In the genomic region with DNA sequence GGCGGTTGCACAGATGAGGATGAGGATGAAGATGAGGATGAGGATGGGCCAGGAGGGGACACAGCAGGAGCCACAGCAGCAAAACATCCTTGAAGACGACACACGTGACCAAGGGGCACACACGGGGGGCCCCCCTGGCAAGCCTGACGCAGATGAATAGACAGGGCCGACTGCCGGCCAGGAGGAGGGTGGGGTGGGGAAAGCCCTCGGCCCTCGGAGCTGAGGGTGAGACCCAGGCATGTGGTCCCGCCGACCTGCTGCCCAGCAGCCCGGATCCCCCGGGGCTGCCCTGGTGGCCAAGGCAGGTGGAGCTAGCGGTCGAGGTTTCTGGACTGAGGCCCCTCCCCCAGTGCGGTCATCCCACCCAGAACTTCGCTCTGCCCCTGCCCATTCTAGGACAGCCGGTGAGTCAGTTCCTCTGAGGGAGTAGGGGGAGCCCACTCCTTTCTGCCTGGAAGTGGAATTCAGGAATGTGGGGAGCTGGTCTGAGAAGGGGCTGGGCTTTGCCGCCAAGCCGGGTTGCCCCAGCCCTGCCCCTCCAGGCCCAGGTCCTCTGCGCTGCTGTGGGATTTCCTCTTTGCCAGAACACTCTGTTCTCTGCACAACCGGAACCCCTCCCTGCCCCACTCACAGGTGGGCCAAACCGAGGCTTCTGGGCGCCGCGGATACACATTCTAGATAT, we compare ENCODE assay signal across 9 cellular contexts. TPM values are rescaled to one million over a fixed set of nuclear protein-coding genes. Genes with fewer than 3 reads are reported as not detected.
DNase-seq lines count a peak whose midpoint lies in the region; ATAC-seq lines count a peak whose summit lies in the region.
"Had no signal": no experiment of that assay in that cellular context is flagged by ENCODE, and none has a peak within 500 bp of the region (broad histone marks: within the 10 kb centered on the region; RNA-seq: fewer than 3 reads in every experiment).

No MANE protein-coding gene starts in this region.

- DNase-seq in activated T-cell treated with anti-CD3 and anti-CD28 coated beads, Interleukin-2, amount 50 U/mL, for 4 hours = peak; percentile 25
- DNase-seq in germinal center (ENCODE audit: low spot score) (peak; percentile 77), skeletal muscle cell (ENCODE audit: low read depth) (peak; percentile 83), HAP-1 (ENCODE audit: low spot score in 2 of 2) (no peak), posterior cingulate gyrus (no peak)

- no peaks in the 10 kb centered on the region for H3K4me1 ChIP-seq in HAP-1

- H3K9me3 Mint-ChIP-seq in activated T-cell treated with anti-CD3 and anti-CD28 coated beads, Interleukin-2, amount 50 U/mL, for 4 hours = no peaks in the 10 kb centered on the region
- H3K9me3 Mint-ChIP-seq: T-helper 1 cell treated with Interleukin-12 subunit alpha and Interleukin-12 subunit beta and Interleukin-4 antibody, amounts not matched to agents 30 μg/mL and 1 μg/mL, for 36 hours had no signal

- H3K4me3 ChIP-seq in skeletal muscle cell (ENCODE audit: low read depth, low read length) = no peak overlapping the region
- no peak overlapping the region for H3K4me3 ChIP-seq in HAP-1

- no peaks in the 10 kb centered on the region for H3K9me3 ChIP-seq in HAP-1

- H3K36me3 ChIP-seq in HAP-1 (replicated peaks) = no peaks in the 10 kb centered on the region

- ATAC-seq in GM18502 (IDR thresholded peaks at IDR 0.05; ENCODE audit: poor library complexity, unreplicated experiment) (peak; percentile 49), HG03280 (IDR thresholded peaks at IDR 0.05; ENCODE audit: unreplicated experiment) (peak; percentile 43), GM18519 (IDR thresholded peaks at IDR 0.05; ENCODE audit: low FRiP score, unreplicated experiment) (no peak)
- ATAC-seq in activated T-cell treated with anti-CD3 and anti-CD28 coated beads, Interleukin-2, amount 50 U/mL, for 4 hours = peak; percentile 46 to 55

- no peaks in the 10 kb centered on the region for H3K36me3 Mint-ChIP-seq in activated T-cell treated with anti-CD3 and anti-CD28 coated beads, Interleukin-2, amount 50 U/mL, for 4 hours (ENCODE audit: insufficient read depth)

- peak overlapping the region; percentile 19 for H3K4me3 Mint-ChIP-seq in activated T-cell treated with anti-CD3 and anti-CD28 coated beads, Interleukin-2, amount 50 U/mL, for 4 hours
- H3K4me3 Mint-ChIP-seq: T-helper 1 cell treated with Interleukin-12 subunit alpha and Interleukin-12 subunit beta and Interleukin-4 antibody, amounts not matched to agents 30 μg/mL and 1 μg/mL, for 36 hours had no signal

- peaks cover 31% of the 10 kb centered on the region for H3K4me1 Mint-ChIP-seq in activated T-cell treated with anti-CD3 and anti-CD28 coated beads, Interleukin-2, amount 50 U/mL, for 4 hours (ENCODE audit: low read depth)

- H3K27me3 Mint-ChIP-seq in activated T-cell treated with anti-CD3 and anti-CD28 coated beads, Interleukin-2, amount 50 U/mL, for 4 hours (ENCODE audit: low read depth) = peaks cover 2% of the 10 kb centered on the region

- intact Hi-C loops in posterior cingulate gyrus (cut with DNase I) = no loop called here

- no peaks in the 10 kb centered on the region for H3K27me3 ChIP-seq in HAP-1 (ENCODE audit: low read depth)

- in situ Hi-C loops in HAP-1 (cut with MboI; ENCODE audit: low sequenced_read_pairs) = loop anchor here (10.0 kb wide), 1 partner anchor 97 kb away; no protein-coding TSS in a partner anchor

RNA-seq across cellular contexts. Expression of gene CYGB, which starts 9.9 kb away (rescaled TPM):
- not detected for total RNA-seq in activated T-cell treated with anti-CD3 and anti-CD28 coated beads, Interleukin-2, amount 50 U/mL, for 4 hours

RNA-seq across cellular contexts. Expression of gene PRCD, which starts 12.3 kb away (rescaled TPM):
- total RNA-seq in activated T-cell treated with anti-CD3 and anti-CD28 coated beads, Interleukin-2, amount 50 U/mL, for 4 hours = not detected

RNA-seq across cellular contexts. Expression of gene RHBDF2, which starts 26.3 kb away (rescaled TPM):
- total RNA-seq in activated T-cell treated with anti-CD3 and anti-CD28 coated beads, Interleukin-2, amount 50 U/mL, for 4 hours = 10 to 100 TPM; 29.5 to 37.0 (median 34.3) TPM

RNA-seq across cellular contexts. Expression of gene ST6GALNAC2, which starts 58.1 kb away (rescaled TPM):
- total RNA-seq in activated T-cell treated with anti-CD3 and anti-CD28 coated beads, Interleukin-2, amount 50 U/mL, for 4 hours = not detected

Comparison
In these comparisons a context has a peak if more than half of its experiments do, and no peak if none do; other contexts are left out.
1. DNase-seq: peak in activated T-cell treated with anti-CD3 and anti-CD28 coated beads, Interleukin-2, amount 50 U/mL, for 4 hours (single experiment), germinal center (single experiment) and skeletal muscle cell (single experiment); none in HAP-1 (0 of 2) and posterior cingulate gyrus (0 of 10).